In genomic region chr16:4358831-4359561, GRCh38 we compare ENCODE assay signal across 10 cellular contexts. TPM values are rescaled to one million over a fixed set of nuclear protein-coding genes. Genes with fewer than 3 reads are reported as not detected.
A peak's percentile ranks its signal among the peaks of the same experiment; 100 is the strongest.
DNase-seq lines count a peak whose midpoint lies in the region; ATAC-seq, FAIRE-seq and TF ChIP-seq lines count a peak whose summit lies in the region.
"Had no signal": no experiment of that assay in that cellular context is flagged by ENCODE, and none has a peak within 500 bp of the region (broad histone marks: within the 10 kb centered on the region; RNA-seq: fewer than 3 reads in every experiment).

No MANE protein-coding gene starts in this region.

- no peak for ATAC-seq in HG02763 (IDR thresholded peaks at IDR 0.05; ENCODE audit: unreplicated experiment)

- H3K27ac ChIP-seq in kidney (ENCODE audit: low read depth in 2 of 2, low read length in 2 of 2): no peak overlapping the region
- H3K27ac ChIP-seq: epithelial cell of prostate had no signal

- H3K36me3 ChIP-seq in kidney (ENCODE audit: control insufficient read depth in 1 of 2, insufficient read depth in 2 of 2, low read length in 2 of 2): peaks cover 0 to 2% of the 10 kb centered on the region in 2 donors

- no peak overlapping the region for H3K9ac ChIP-seq in kidney (ENCODE audit: low read length in 2 of 2)

- H3K4me1 ChIP-seq in kidney (ENCODE audit: control insufficient read depth in 1 of 2, insufficient read depth in 1 of 2, low read depth in 1 of 2, low read length in 2 of 2): no peaks in the 10 kb centered on the region

- DNase-seq in NCI-H748 (lab: John Stamatoyannopoulos, UW; ENCODE audit: unreplicated experiment) (peak; percentile 1), NCI-H748 treated with DMSO at 0.1 percent for 48 hours (lab: John Stamatoyannopoulos, UW) (no peak), T-helper 22 cell (ENCODE audit: low read depth) (peak; percentile 32), astrocyte of the hippocampus (ENCODE audit: low read depth, low spot score) (peak; percentile 66), kidney (peak; percentile 88), NCI-H526 treated with DMSO at 0.1 percent for 48 hours (lab: John Stamatoyannopoulos, UW) (no peak)
- peak; percentile 33 to 69 (median 42) for DNase-seq in stimulated activated CD4-positive, alpha-beta T cell treated with anti-CD3 and anti-CD28 coated beads, TNF-alpha, amount 100 ng/mL, for 1 hour (ENCODE audit: low read depth in 3 of 3, low spot score in 1 of 3)

- FAIRE-seq in kidney (lab: Jason Lieb, UNC): no peak
- FAIRE-seq: G401.6 had no signal

- no peaks in the 10 kb centered on the region for H3K9me3 ChIP-seq in kidney (ENCODE audit: control insufficient read depth in 1 of 2, low read length in 2 of 2)

- no peak overlapping the region for H3K4me3 ChIP-seq in kidney (ENCODE audit: low read length in 2 of 2)

- peak; percentile 96 for TF ChIP-seq CTCF in kidney (IDR thresholded peaks at IDR 0.05; ENCODE audit: borderline replicate concordance, extremely low read depth, insufficient read depth)

- intact Hi-C loops in kidney (cut with DNase I): no loop called here

RNA-seq across cellular contexts. Expression of gene PAM16, which starts 7.9 kb away (rescaled TPM):
- 29.4 TPM for total RNA-seq in kidney
- 61.1 TPM for polyA plus RNA-seq in kidney (ENCODE audit: insufficient read depth, low read depth, low replicate concordance)

RNA-seq across cellular contexts. Expression of gene VASN, which starts 12.7 kb away (rescaled TPM):
- 82.7 TPM for total RNA-seq in kidney
- polyA plus RNA-seq in kidney (ENCODE audit: insufficient read depth, low read depth, low replicate concordance): 75.7 TPM

RNA-seq across cellular contexts. Expression of gene GLIS2, which starts 43.1 kb away (rescaled TPM):
- total RNA-seq in kidney: 68.7 TPM
- 35.6 TPM for polyA plus RNA-seq in kidney (ENCODE audit: insufficient read depth, low read depth, low replicate concordance)

RNA-seq across cellular contexts. Expression of gene CORO7, which starts 57.4 kb away (rescaled TPM):
- total RNA-seq in kidney: 50.1 TPM
- polyA plus RNA-seq in kidney (ENCODE audit: insufficient read depth, low read depth, low replicate concordance): 9.8 TPM

Comparison
In these comparisons a context has a peak if more than half of its experiments do, and no peak if none do; other contexts are left out.
1. DNase-seq: peak in NCI-H748 (single experiment), T-helper 22 cell (single experiment), astrocyte of the hippocampus (single experiment), kidney (single experiment) and stimulated activated CD4-positive, alpha-beta T cell treated with anti-CD3 and anti-CD28 coated beads, TNF-alpha, amount 100 ng/mL, for 1 hour (3 of 3); none in NCI-H748 treated with DMSO at 0.1 percent for 48 hours (single experiment) and NCI-H526 treated with DMSO at 0.1 percent for 48 hours (single experiment).